Comparison of ENCODE assay signal across 1 cellular context in genomic region chr7:108109216-108109908, GRCh38.
TF ChIP-seq lines count a peak whose summit lies in the region.

No MANE protein-coding gene starts in this region.

TF ChIP-seq in H1, 55 proteins besides CTCF, POLR2A, EP300 and RAD21 (continued from another document):
- TF ChIP-seq E2F6 (IDR thresholded peaks at IDR 0.05) = no peak
- no peak for TF ChIP-seq SIN3A (conservative IDR thresholded peaks at IDR 0.05 in 1 of 2, IDR thresholded peaks at IDR 0.05 in 1 of 2; ENCODE audit: low read depth in 1 of 2, low read length in 2 of 2)
- no peak for TF ChIP-seq BRCA1 (IDR thresholded peaks at IDR 0.05; ENCODE audit: low read depth, low read length)
- TF ChIP-seq CHD1 (IDR thresholded peaks at IDR 0.05; ENCODE audit: low read depth, low read length) = no peak
